ENCODE assay signal across 8 cellular contexts in the genomic region with DNA sequence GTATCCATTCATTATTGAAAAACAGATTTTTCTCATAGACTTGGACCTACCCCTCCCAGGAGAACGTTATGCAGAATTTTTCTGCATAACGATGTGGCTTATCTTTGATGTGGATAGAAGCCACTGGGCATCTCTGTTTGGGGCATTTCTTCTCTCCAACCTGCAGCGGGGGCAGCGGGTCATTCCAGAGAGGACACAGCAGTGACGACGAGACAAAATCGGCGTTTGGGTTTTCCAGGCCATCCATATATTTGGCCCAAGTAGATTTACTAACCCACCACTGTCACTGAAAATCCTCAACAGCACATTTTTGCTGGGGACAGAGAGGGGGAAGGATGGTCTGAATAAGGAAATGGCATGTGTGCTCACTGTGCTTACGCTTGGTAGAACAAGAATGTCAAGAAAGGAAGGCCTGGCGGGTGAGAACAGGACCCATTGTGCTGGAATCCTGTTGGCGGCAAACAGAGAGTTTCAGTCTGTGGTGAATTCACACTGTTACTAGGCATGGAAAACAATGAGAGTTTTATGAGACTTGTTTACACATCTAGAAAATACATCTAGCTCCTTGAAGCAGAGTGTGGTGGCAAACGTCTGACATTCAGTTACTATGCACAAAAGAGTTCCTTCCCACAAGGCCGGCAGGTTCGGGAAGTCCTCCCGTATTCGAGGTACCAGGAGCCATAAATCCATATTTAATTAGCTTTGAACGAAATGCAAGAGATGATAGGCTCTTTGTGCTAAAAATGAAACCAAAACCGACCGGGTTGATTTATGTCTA.
DNase-seq lines count a peak whose midpoint lies in the region; ATAC-seq and TF ChIP-seq lines count a peak whose summit lies in the region.

No MANE protein-coding gene starts in this region.

- H3K4me3 ChIP-seq in left ventricle myocardium inferior (peak overlapping the region; percentile 49), mucosa of descending colon (no peak overlapping the region), urinary bladder (ENCODE audit: low read depth, low read length) (peak overlapping the region; percentile 25)

- H3K36me3 ChIP-seq in left ventricle myocardium inferior (no peaks in the 10 kb centered on the region), mucosa of descending colon (ENCODE audit: low read depth) (no peaks in the 10 kb centered on the region), urinary bladder (ENCODE audit: insufficient read depth) (no peaks in the 10 kb centered on the region)

- H3K27me3 ChIP-seq in left ventricle myocardium inferior (ENCODE audit: low read depth) = no peaks in the 10 kb centered on the region

- peak overlapping the region; percentile 85 for H3K27ac ChIP-seq in left ventricle myocardium inferior (replicated peaks)
- peak overlapping the region; percentile 63 for H3K27ac ChIP-seq in urinary bladder (ENCODE audit: low read depth)

- TF ChIP-seq CTCF in left ventricle myocardium inferior (IDR thresholded peaks at IDR 0.05; ENCODE audit: borderline replicate concordance) (no peak), mucosa of descending colon (IDR thresholded peaks at IDR 0.05) (no peak)

- H3K9me3 ChIP-seq in left ventricle myocardium inferior (replicated peaks) = no peaks in the 10 kb centered on the region
- H3K9me3 ChIP-seq in mucosa of descending colon = no peaks in the 10 kb centered on the region

- DNase-seq in left ventricle myocardium inferior = no peak
- no peak for DNase-seq in Right ventricle myocardium superior
- DNase-seq in cerebellar cortex (ENCODE audit: low spot score) = peak; percentile 9
- DNase-seq in mucosa of descending colon = peak in 1 of 3 donors; percentile 59
- no peak for DNase-seq in dedifferentiated amniotic fluid mesenchymal stem cell (ENCODE audit: extremely low spot score)
- DNase-seq in COR-L47 (lab: John Stamatoyannopoulos, UW) = no peak
- DNase-seq in NCI-H2107 (lab: John Stamatoyannopoulos, UW) = no peak

- ATAC-seq in Right ventricle myocardium superior (ENCODE audit: poor library complexity) (no peak), mucosa of descending colon (peak; percentile 65)

- 42% methylated on average over 19 of the region's 19 CpGs for WGBS in urinary bladder

- H3K4me1 ChIP-seq in left ventricle myocardium inferior = peaks cover 36% of the 10 kb centered on the region
- H3K4me1 ChIP-seq in mucosa of descending colon (ENCODE audit: low read depth) = peaks cover 10% of the 10 kb centered on the region
- no peaks in the 10 kb centered on the region for H3K4me1 ChIP-seq in urinary bladder (ENCODE audit: insufficient read depth)

- intact Hi-C loops in left ventricle myocardium inferior (cut with micrococcal nuclease) = no loop called here
- intact Hi-C loops in Right ventricle myocardium superior (cut with DNase I) = no loop called here
- intact Hi-C loops in mucosa of descending colon (cut with DNase I, micrococcal nuclease) = loop anchor here in 1 of 2 donors (2.0 kb wide), 1 partner anchor 45 kb away; no protein-coding TSS in a partner anchor
